ENCODE assay signal across 20 cellular contexts in genomic region chr2:26653207-26654060, GRCh38. TPM values are rescaled to one million over a fixed set of nuclear protein-coding genes. Genes with fewer than 3 reads are reported as not detected.
DNase-seq lines count a peak whose midpoint lies in the region; ATAC-seq and TF ChIP-seq lines count a peak whose summit lies in the region.
"Had no signal": no experiment of that assay in that cellular context is flagged by ENCODE, and none has a peak within 500 bp of the region (broad histone marks: within the 10 kb centered on the region; RNA-seq: fewer than 3 reads in every experiment).

No MANE protein-coding gene starts in this region.

- no peak for ATAC-seq in omental fat pad (ENCODE audit: low FRiP score)
- ATAC-seq in upper lobe of left lung (ENCODE audit: low FRiP score in 2 of 2), result peak in 1 of 2 donors; percentile 77
- ATAC-seq: activated T-cell treated with anti-CD3 and anti-CD28 coated beads, Interleukin-2, amount 50 U/mL, for 72 hours; CD8-positive, alpha-beta T cell had no signal

- peak overlapping the region in 3 of 4 donors; percentile 17 to 70 (median 67) for H3K27ac ChIP-seq in upper lobe of left lung
- H3K27ac ChIP-seq in uterus, result peak overlapping the region in 1 of 2 donors; percentile 51
- H3K27ac ChIP-seq: left ventricle myocardium inferior had no signal

- H3K27me3 ChIP-seq in adipocyte (replicated peaks; ENCODE audit: control insufficient read depth, insufficient read depth, low read length) (peaks cover 3% of the 10 kb centered on the region), upper lobe of left lung (no peaks in the 10 kb centered on the region), uterus (no peaks in the 10 kb centered on the region)

- H3K9me3 ChIP-seq in adipocyte (ENCODE audit: control insufficient read depth, low read length), result no peaks in the 10 kb centered on the region
- no peaks in the 10 kb centered on the region for H3K9me3 ChIP-seq in upper lobe of left lung
- H3K9me3 ChIP-seq in uterus, result no peaks in the 10 kb centered on the region
- H3K9me3 ChIP-seq: left ventricle myocardium inferior had no signal

- intact Hi-C loops in uterus (cut with DNase I; ENCODE audit: low total_unique reads), result no loop called here

- TF ChIP-seq CTCF in omental fat pad (IDR thresholded peaks at IDR 0.05), result no peak
- TF ChIP-seq CTCF in upper lobe of left lung (IDR thresholded peaks at IDR 0.05), result no peak
- no peak for TF ChIP-seq CTCF in uterus (IDR thresholded peaks at IDR 0.05)

- DNase-seq in adipocyte (ENCODE audit: low read depth), result no peak
- DNase-seq in islet precursor cell, result peak; percentile 65
- DNase-seq in omental fat pad (ENCODE audit: low spot score), result peak; percentile 6
- peak in 1 of 2 donors; percentile 75 for DNase-seq in upper lobe of left lung
- DNase-seq in HT-29 (ENCODE audit: low spot score), result no peak
- DNase-seq in effector CD8-positive, alpha-beta T cell (lab: John Stamatoyannopoulos, UW), result no peak
- DNase-seq in uterus, result no peak
- DNase-seq: activated T-cell treated with anti-CD3 and anti-CD28 coated beads, Interleukin-2, amount 50 U/mL, for 72 hours; GF-D8; H7; Karpas-422; left ventricle myocardium inferior; NCI-H1048; NCI-H2081 treated with DMSO at 0.1 percent for 48 hours; NCI-H446 treated with DMSO at 0.1 percent for 48 hours; occipital lobe; RPMI8226; stimulated activated CD4-positive, alpha-beta T cell treated with anti-CD3 and anti-CD28 coated beads, Interleukin-15, amount 100 ng/mL, for 24 hours had no signal

- peak overlapping the region; percentile 56 for H3K4me3 ChIP-seq in adipocyte (ENCODE audit: low read length)
- no peak overlapping the region for H3K4me3 ChIP-seq in upper lobe of left lung
- no peak overlapping the region for H3K4me3 ChIP-seq in uterus
- H3K4me3 ChIP-seq: left ventricle myocardium inferior had no signal

- no peak for TF ChIP-seq EP300 in upper lobe of left lung (IDR thresholded peaks at IDR 0.05)

- TF ChIP-seq POLR2A in upper lobe of left lung (IDR thresholded peaks at IDR 0.05) (no peak), uterus (IDR thresholded peaks at IDR 0.05) (no peak)

- WGBS in upper lobe of left lung, 2 donors, result 80 to 82% methylated on average over 13 of the region's 13 CpGs

- peak overlapping the region; percentile 50 for H3K9ac ChIP-seq in adipocyte (ENCODE audit: low read length)

- peaks cover 41% of the 10 kb centered on the region for H3K4me1 ChIP-seq in adipocyte (ENCODE audit: control insufficient read depth, insufficient read depth, low read length)
- peaks cover 8 to 13% (median 9%) of the 10 kb centered on the region in 4 donors for H3K4me1 ChIP-seq in upper lobe of left lung
- H3K4me1 ChIP-seq in uterus, result no peaks in the 10 kb centered on the region
- H3K4me1 ChIP-seq: left ventricle myocardium inferior had no signal

- no peaks in the 10 kb centered on the region for H3K36me3 ChIP-seq in adipocyte (ENCODE audit: control insufficient read depth, insufficient read depth, low read length, severe bottlenecking)
- no peaks in the 10 kb centered on the region for H3K36me3 ChIP-seq in upper lobe of left lung
- no peaks in the 10 kb centered on the region for H3K36me3 ChIP-seq in uterus
- H3K36me3 ChIP-seq: left ventricle myocardium inferior had no signal

RNA-seq across cellular contexts. Expression of gene CIB4, which starts 12.3 kb away (rescaled TPM):
- total RNA-seq in omental fat pad (not detected), upper lobe of left lung (not detected), uterus (under 1 TPM in 1 of 4 donors, not detected in 3; 0.61 TPM)
- not detected in 2 replicates for total RNA-seq in HT-29 (2014; rRNA removed; shearing (Covaris generic))
- total RNA-seq: activated CD8-positive, alpha-beta memory T cell treated with anti-CD3 and anti-CD28 coated beads for 36 hours; activated T-cell treated with anti-CD3 and anti-CD28 coated beads, Interleukin-2, amount 50 U/mL, for 72 hours; CD8-positive, alpha-beta T cell; H7; left ventricle myocardium inferior; occipital lobe had no signal

RNA-seq across cellular contexts. Expression of gene KCNK3, which starts 39.1 kb away (rescaled TPM):
- total RNA-seq in omental fat pad (1 to 10 TPM; 1.6 to 7.7 (median 3.5) TPM), upper lobe of left lung (10 to 100 TPM in 4 of 6 donors, 1 to 10 TPM in 2; 3.0 to 36.1 (median 17.5) TPM), uterus (1 to 10 TPM in 3 of 4 donors, under 1 TPM in 1; 0.29 to 7.8 (median 4.6) TPM)
- not detected in 2 replicates for total RNA-seq in HT-29 (2014; rRNA removed; shearing (Covaris generic))
- total RNA-seq: activated CD8-positive, alpha-beta memory T cell treated with anti-CD3 and anti-CD28 coated beads for 36 hours; activated T-cell treated with anti-CD3 and anti-CD28 coated beads, Interleukin-2, amount 50 U/mL, for 72 hours; CD8-positive, alpha-beta T cell had no signal

Comparison
In these comparisons a context has a peak if more than half of its experiments do, and no peak if none do; other contexts are left out.
1. DNase-seq: peak in islet precursor cell (single experiment) and omental fat pad (single experiment); none in adipocyte (single experiment), HT-29 (single experiment), effector CD8-positive, alpha-beta T cell (single experiment) and uterus (0 of 2).